In the genomic region with DNA sequence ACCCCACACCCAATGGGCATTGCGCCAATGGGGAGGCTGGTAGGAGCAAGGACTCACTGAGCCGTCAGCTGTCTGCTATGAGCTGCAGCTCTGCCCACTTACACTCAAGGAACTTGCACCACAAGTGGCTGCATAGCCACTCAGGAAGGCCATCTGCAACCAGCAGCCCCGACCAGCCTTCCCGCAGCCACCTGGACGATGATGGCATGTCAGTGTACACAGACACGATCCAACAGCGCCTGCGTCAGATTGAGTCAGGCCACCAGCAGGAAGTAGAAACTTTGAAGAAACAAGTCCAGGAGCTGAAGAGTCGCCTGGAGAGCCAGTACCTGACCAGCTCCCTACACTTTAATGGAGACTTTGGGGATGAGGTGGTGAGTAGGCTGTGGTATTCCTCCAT, we compare ENCODE assay signal across 24 cellular contexts. TPM values are rescaled to one million over a fixed set of nuclear protein-coding genes. Genes with fewer than 3 reads are reported as not detected.
"Had no signal": no experiment of that assay in that cellular context is flagged by ENCODE, and none has a peak within 500 bp of the region (broad histone marks: within the 10 kb centered on the region; RNA-seq: fewer than 3 reads in every experiment).

No MANE protein-coding gene starts in this region.

- H3K4me3 Mint-ChIP-seq: activated CD4-positive, alpha-beta T cell treated with anti-CD3 and anti-CD28 coated beads for 36 hours; activated CD8-positive, alpha-beta T cell treated with anti-CD3 and anti-CD28 coated beads for 36 hours; activated naive CD4-positive, alpha-beta T cell treated with anti-CD3 and anti-CD28 coated beads, Interleukin-2, amount 50 U/mL, for 24 hours; activated T-cell treated with anti-CD3 and anti-CD28 coated beads, Interleukin-2, amount 50 U/mL, for 72 hours; central memory CD8-positive, alpha-beta T cell; T-helper 17 cell had no signal

- H3K4me1 Mint-ChIP-seq: central memory CD8-positive, alpha-beta T cell had no signal

- H3K27me3 Mint-ChIP-seq: activated CD4-positive, alpha-beta T cell treated with anti-CD3 and anti-CD28 coated beads for 36 hours; activated CD8-positive, alpha-beta T cell treated with anti-CD3 and anti-CD28 coated beads for 36 hours; activated naive CD4-positive, alpha-beta T cell treated with anti-CD3 and anti-CD28 coated beads, Interleukin-2, amount 50 U/mL, for 24 hours; central memory CD8-positive, alpha-beta T cell; T-helper 17 cell had no signal

- ATAC-seq: activated CD4-positive, alpha-beta T cell treated with anti-CD3 and anti-CD28 coated beads for 36 hours; activated CD8-positive, alpha-beta T cell treated with anti-CD3 and anti-CD28 coated beads for 36 hours; activated T-cell treated with anti-CD3 and anti-CD28 coated beads, Interleukin-2, amount 50 U/mL, for 72 hours; T-helper 17 cell had no signal

- H3K9me3 Mint-ChIP-seq: activated CD8-positive, alpha-beta T cell treated with anti-CD3 and anti-CD28 coated beads for 36 hours; activated naive CD4-positive, alpha-beta T cell treated with anti-CD3 and anti-CD28 coated beads, Interleukin-2, amount 50 U/mL, for 24 hours; activated T-cell treated with anti-CD3 and anti-CD28 coated beads, Interleukin-2, amount 50 U/mL, for 72 hours; central memory CD8-positive, alpha-beta T cell had no signal

- DNase-seq: activated CD4-positive, alpha-beta T cell treated with anti-CD3 and anti-CD28 coated beads for 36 hours; activated CD4-positive, CD25-positive, alpha-beta regulatory T cell; activated CD8-positive, alpha-beta memory T cell treated with anti-CD3 and anti-CD28 coated beads, Interleukin-2, amount 50 U/mL, for 4 hours; activated CD8-positive, alpha-beta T cell treated with anti-CD3 and anti-CD28 coated beads for 36 hours; activated naive CD4-positive, alpha-beta T cell; activated T-cell treated with anti-CD3 and anti-CD28 coated beads, Interleukin-2, amount 50 U/mL, for 72 hours; aorta; Kasumi-1; KBM-7; NCI-H1048; NCI-H1417; NCI-H2029; NCI-H2107; NCI-H345; NCI-H510A; NCI-H526 treated with DMSO at 0.1 percent for 48 hours; NCI-H82; Peyer's patch; Right ventricle myocardium superior; T-helper 17 cell; T1000 had no signal

- H3K27ac ChIP-seq: Peyer's patch, RWPE1 had no signal

- H3K27ac Mint-ChIP-seq: activated CD4-positive, alpha-beta T cell treated with anti-CD3 and anti-CD28 coated beads for 36 hours; activated naive CD4-positive, alpha-beta T cell treated with anti-CD3 and anti-CD28 coated beads, Interleukin-2, amount 50 U/mL, for 24 hours; activated T-cell treated with anti-CD3 and anti-CD28 coated beads, Interleukin-2, amount 50 U/mL, for 72 hours; T-helper 17 cell had no signal

RNA-seq across cellular contexts. Expression of a gene that starts 59.8 kb away (rescaled TPM):
- total RNA-seq: activated CD4-positive, alpha-beta T cell treated with anti-CD3 and anti-CD28 coated beads for 36 hours; activated CD8-positive, alpha-beta T cell treated with anti-CD3 and anti-CD28 coated beads for 36 hours; aorta; Peyer's patch; Right ventricle myocardium superior; T-helper 17 cell had no signal
